Comparison of ENCODE assay signal across 24 cellular contexts in genomic region chr2:20205069-20205468, GRCh38. TPM values are rescaled to one million over a fixed set of nuclear protein-coding genes. Genes with fewer than 3 reads are reported as not detected.
"Had no signal": no experiment of that assay in that cellular context is flagged by ENCODE, and none has a peak within 500 bp of the region (broad histone marks: within the 10 kb centered on the region; RNA-seq: fewer than 3 reads in every experiment).

No MANE protein-coding gene starts in this region.

- H3K27me3 ChIP-seq: adrenal gland, ascending aorta, brain microvascular endothelial cell, gastrocnemius medialis, sigmoid colon, testis had no signal

- H3K4me3 ChIP-seq: adrenal gland, ascending aorta, gastrocnemius medialis, sigmoid colon, smooth muscle cell, testis had no signal

- DNase-seq: activated CD4-positive, alpha-beta T cell treated with anti-CD3 and anti-CD28 coated beads for 1 hour; activated CD4-positive, alpha-beta T cell treated with anti-CD3 and anti-CD28 coated beads, Interleukin-2, amount 50 U/mL, for 4 hours; activated CD8-positive, alpha-beta memory T cell treated with anti-CD3 and anti-CD28 coated beads for 24 hours; activated CD8-positive, alpha-beta memory T cell treated with anti-CD3 and anti-CD28 coated beads, Interleukin-2, amount 50 U/mL, for 4 hours; activated T-cell treated with anti-CD3 and anti-CD28 coated beads, Interleukin-2, amount 50 U/mL, for 24 hours; adrenal gland; brain microvascular endothelial cell; central memory CD4-positive, alpha-beta T cell; dermis blood vessel endothelial cell; effector CD8-positive, alpha-beta T cell; gastrocnemius medialis; mesenchymal stem cell; nephron progenitor cell; nucleus accumbens; sigmoid colon; stimulated activated CD4-positive, alpha-beta T cell treated with anti-CD3 and anti-CD28 coated beads, Interleukin-15, amount 100 ng/mL, for 24 hours; testis; trophoblast cell; WERI-Rb-1 had no signal

- H3K36me3 ChIP-seq: adrenal gland, ascending aorta, brain microvascular endothelial cell, gastrocnemius medialis, sigmoid colon had no signal

- H3K4me1 ChIP-seq: adrenal gland, ascending aorta, gastrocnemius medialis, sigmoid colon, testis had no signal

- ATAC-seq: activated T-helper 17 cell treated with anti-CD3 and anti-CD28 coated beads, Interleukin-2, amount 50 U/mL, for 72 hours; gastrocnemius medialis; stimulated activated memory B cell treated with anti-CD40 and anti-IgM and Interleukin-4, amounts not matched to agents 10 μg/mL and 1 μg/mL and 100 μg/mL, for 72 hours had no signal

- H3K27ac ChIP-seq: adrenal gland, ascending aorta, brain microvascular endothelial cell, gastrocnemius medialis, sigmoid colon, testis, WERI-Rb-1 had no signal

- H3K9me3 ChIP-seq: adrenal gland, ascending aorta, gastrocnemius medialis, sigmoid colon, testis had no signal

RNA-seq across cellular contexts. Expression of gene SDC1, which starts 19.9 kb away (rescaled TPM):
- total RNA-seq: mononuclear cell had no signal
